Comparison of ENCODE assay signal across 31 cellular contexts in genomic region chr11:77283101-77283500, GRCh38. TPM values are rescaled to one million over a fixed set of nuclear protein-coding genes. Genes with fewer than 3 reads are reported as not detected.
"Had no signal": no experiment of that assay in that cellular context is flagged by ENCODE, and none has a peak within 500 bp of the region (broad histone marks: within the 10 kb centered on the region; RNA-seq: fewer than 3 reads in every experiment).

No MANE protein-coding gene starts in this region.

- H3K27ac Mint-ChIP-seq: immature natural killer cell; naive B cell; natural killer cell treated with Interleukin-12 subunit alpha and Interleukin-12 subunit beta and Interleukin-15 and Interleukin-18, amount 100 ng/mL, for 72 hours; stimulated activated effector memory CD8-positive, alpha-beta T cell treated with anti-CD3 and anti-CD28 coated beads, Interleukin-12 subunit alpha, Interleukin-12 subunit beta, amount 100 ng/mL, for 72 hours; stimulated activated naive CD8-positive, alpha-beta T cell treated with anti-CD3 and anti-CD28 coated beads, Interleukin-15, amount 100 ng/mL, for 72 hours; type B pancreatic cell had no signal

- H3K9me3 ChIP-seq: lower lobe of right lung, pancreas, prostate gland, tibial nerve, vagina had no signal

- FAIRE-seq: kidney, pancreas, small intestine had no signal

- H3K27ac ChIP-seq: left lung, lower lobe of right lung, pancreas, prostate gland, spleen, tibial nerve, vagina had no signal

- H3K36me3 ChIP-seq: left lung, lower lobe of right lung, pancreas, prostate gland, spleen, tibial nerve, vagina had no signal

- H3K4me3 Mint-ChIP-seq: immature natural killer cell; naive B cell; natural killer cell treated with Interleukin-12 subunit alpha and Interleukin-12 subunit beta and Interleukin-15 and Interleukin-18, amount 100 ng/mL, for 72 hours; stimulated activated effector memory CD8-positive, alpha-beta T cell treated with anti-CD3 and anti-CD28 coated beads, Interleukin-12 subunit alpha, Interleukin-12 subunit beta, amount 100 ng/mL, for 72 hours; stimulated activated naive CD8-positive, alpha-beta T cell treated with anti-CD3 and anti-CD28 coated beads, Interleukin-15, amount 100 ng/mL, for 72 hours; type B pancreatic cell had no signal

- H3K36me3 Mint-ChIP-seq: immature natural killer cell; naive B cell; natural killer cell treated with Interleukin-12 subunit alpha and Interleukin-12 subunit beta and Interleukin-15 and Interleukin-18, amount 100 ng/mL, for 72 hours; stimulated activated effector memory CD8-positive, alpha-beta T cell treated with anti-CD3 and anti-CD28 coated beads, Interleukin-12 subunit alpha, Interleukin-12 subunit beta, amount 100 ng/mL, for 72 hours; type B pancreatic cell had no signal

- ATAC-seq: left colon; left lung; lower lobe of right lung; natural killer cell treated with Interleukin-12 subunit alpha and Interleukin-12 subunit beta and Interleukin-15 and Interleukin-18, amount 100 ng/mL, for 72 hours; pancreas; right cardiac atrium; sciatic nerve; stimulated activated effector memory CD8-positive, alpha-beta T cell treated with anti-CD3 and anti-CD28 coated beads, Interleukin-12 subunit alpha, Interleukin-12 subunit beta, amount 100 ng/mL, for 72 hours; stimulated activated naive CD8-positive, alpha-beta T cell treated with anti-CD3 and anti-CD28 coated beads, Interleukin-15, amount 100 ng/mL, for 72 hours had no signal

- DNase-seq: hypothalamus; immature natural killer cell; kidney; left colon; left lung; lower lobe of right lung; mammary epithelial cell; mesenchymal stem cell; naive B cell; nucleus accumbens; pancreas; posterior cingulate gyrus; retina; right cardiac atrium; small intestine; spleen; stimulated activated CD4-positive, alpha-beta T cell treated with anti-CD3 and anti-CD28 coated beads, Interleukin-4, amount 100 ng/mL, for 24 hours; stimulated activated naive CD4-positive, alpha-beta T cell treated with Interleukin-2 at 50 U/mL for 16 hours; stimulated activated naive CD8-positive, alpha-beta T cell treated with anti-CD3 and anti-CD28 coated beads, Interleukin-15, amount 100 ng/mL, for 72 hours; substantia nigra had no signal

- H3K4me1 ChIP-seq: left lung, lower lobe of right lung, pancreas, prostate gland, spleen, tibial nerve, vagina had no signal

- H3K9me3 Mint-ChIP-seq: immature natural killer cell; natural killer cell treated with Interleukin-12 subunit alpha and Interleukin-12 subunit beta and Interleukin-15 and Interleukin-18, amount 100 ng/mL, for 72 hours; stimulated activated effector memory CD8-positive, alpha-beta T cell treated with anti-CD3 and anti-CD28 coated beads, Interleukin-12 subunit alpha, Interleukin-12 subunit beta, amount 100 ng/mL, for 72 hours; stimulated activated naive CD8-positive, alpha-beta T cell treated with anti-CD3 and anti-CD28 coated beads, Interleukin-15, amount 100 ng/mL, for 72 hours had no signal

- H3K27me3 ChIP-seq: pancreas, spleen, tibial nerve, vagina had no signal

- H3K4me3 ChIP-seq: left lung, lower lobe of right lung, pancreas, prostate gland, spleen, tibial nerve, vagina had no signal

- H3K4me1 Mint-ChIP-seq: immature natural killer cell; naive B cell; stimulated activated effector memory CD8-positive, alpha-beta T cell treated with anti-CD3 and anti-CD28 coated beads, Interleukin-12 subunit alpha, Interleukin-12 subunit beta, amount 100 ng/mL, for 72 hours; stimulated activated naive CD8-positive, alpha-beta T cell treated with anti-CD3 and anti-CD28 coated beads, Interleukin-15, amount 100 ng/mL, for 72 hours had no signal

RNA-seq across cellular contexts. Expression of gene GDPD4, which starts 18.4 kb away (rescaled TPM):
- total RNA-seq: kidney; left colon; left lung; lower lobe of right lung; mammary epithelial cell; mucosa of gallbladder; natural killer cell treated with Interleukin-12 subunit alpha and Interleukin-12 subunit beta and Interleukin-15 and Interleukin-18, amount 100 ng/mL, for 72 hours; osteoblast; pancreas; sciatic nerve; temporal lobe; tibial nerve; urinary bladder; vagina had no signal
